ENCODE assay signal across 8 cellular contexts in genomic region chr21:43812139-43812821, GRCh38. TPM values are rescaled to one million over a fixed set of nuclear protein-coding genes. Genes with fewer than 3 reads are reported as not detected.
A peak's percentile ranks its signal among the peaks of the same experiment; 100 is the strongest.
DNase-seq lines count a peak whose midpoint lies in the region; ATAC-seq, FAIRE-seq and TF ChIP-seq lines count a peak whose summit lies in the region.

No MANE protein-coding gene starts in this region.

- TF ChIP-seq CTCF in gastrocnemius medialis (IDR thresholded peaks at IDR 0.05 in 4 of 5, conservative IDR thresholded peaks at IDR 0.05 in 1 of 5) = no peak

- peaks cover 93% of the 10 kb centered on the region for H3K4me1 Mint-ChIP-seq in dendritic cell treated with granulocyte-macrophage colony-stimulating factor and Interleukin-4, amounts not matched to agents 40 ng/mL and 50 ng/mL, for 4 days (ENCODE audit: low read depth)

- no peaks in the 10 kb centered on the region for H3K36me3 ChIP-seq in gastrocnemius medialis

- peak overlapping the region; percentile 88 for H3K4me3 Mint-ChIP-seq in dendritic cell treated with granulocyte-macrophage colony-stimulating factor and Interleukin-4, amounts not matched to agents 40 ng/mL and 50 ng/mL, for 4 days

- FAIRE-seq in RCC 7860 (lab: Jason Lieb, UNC) = no peak

- DNase-seq in GM03348 (ENCODE audit: low spot score) = peak; percentile 35
- peak; percentile 49 for DNase-seq in NCI-H226
- peak; percentile 38 to 85 for DNase-seq in gastrocnemius medialis
- DNase-seq in mucosa of gallbladder (ENCODE audit: low spot score) = no peak
- no peak for DNase-seq in RCC 7860 (ENCODE audit: low spot score)
- no peak for DNase-seq in NCI-H82 (lab: John Stamatoyannopoulos, UW)

- no peaks in the 10 kb centered on the region for H3K27me3 ChIP-seq in gastrocnemius medialis

- H3K27ac ChIP-seq in gastrocnemius medialis = peak overlapping the region; percentile 43 to 65 (median 50)

- in situ Hi-C loops in gastrocnemius medialis (cut with MboI; ENCODE audit: low sequenced_read_pairs in 4 of 4) = loop anchor here in 1 of 4 donors (25.0 kb wide), 1 partner anchor 100 kb away; the partner anchor contains the start of gene PDXK

- peaks cover 7% of the 10 kb centered on the region for H3K27me3 Mint-ChIP-seq in dendritic cell treated with granulocyte-macrophage colony-stimulating factor and Interleukin-4, amounts not matched to agents 40 ng/mL and 50 ng/mL, for 4 days

- H3K9me3 ChIP-seq in gastrocnemius medialis = no peaks in the 10 kb centered on the region

- no peaks in the 10 kb centered on the region for H3K9me3 Mint-ChIP-seq in dendritic cell treated with granulocyte-macrophage colony-stimulating factor and Interleukin-4, amounts not matched to agents 40 ng/mL and 50 ng/mL, for 4 days

- H3K4me3 ChIP-seq in gastrocnemius medialis = peak overlapping the region in 3 of 4 donors; percentile 7 to 25 (median 24)

- ATAC-seq in gastrocnemius medialis (peak; percentile 52 to 68), GM18517 (IDR thresholded peaks at IDR 0.05; ENCODE audit: unreplicated experiment) (no peak)

- TF ChIP-seq POLR2A in gastrocnemius medialis (IDR thresholded peaks at IDR 0.05) = no peak

- peak overlapping the region; percentile 71 for H3K27ac Mint-ChIP-seq in dendritic cell treated with granulocyte-macrophage colony-stimulating factor and Interleukin-4, amounts not matched to agents 40 ng/mL and 50 ng/mL, for 4 days

- peaks cover 21% of the 10 kb centered on the region in 2 donors for H3K4me1 ChIP-seq in gastrocnemius medialis

- H3K36me3 Mint-ChIP-seq in dendritic cell treated with granulocyte-macrophage colony-stimulating factor and Interleukin-4, amounts not matched to agents 40 ng/mL and 50 ng/mL, for 4 days (ENCODE audit: low read depth) = peaks cover 26% of the 10 kb centered on the region

- intact Hi-C loops in dendritic cell treated with granulocyte-macrophage colony-stimulating factor and Interleukin-4, amounts not matched to agents 40 ng/mL and 50 ng/mL, for 4 days (cut with micrococcal nuclease) = loop anchor here (5.0 kb wide), 2 partner anchors 45 to 60 kb away; no protein-coding TSS in a partner anchor
- intact Hi-C loops in gastrocnemius medialis (cut with DNase I; ENCODE audit: low total_unique reads) = loop anchor here (1.0 to 5.0 kb wide), 3 partner anchors 14 to 163 kb away; partner anchors contain the start of gene AGPAT3

RNA-seq across cellular contexts. Expression of gene RRP1, which starts 22.9 kb away (rescaled TPM):
- total RNA-seq in gastrocnemius medialis (10 to 100 TPM; 17.5 to 32.0 (median 25.1) TPM), mucosa of gallbladder (19.2 TPM)

RNA-seq across cellular contexts. Expression of gene CSTB, which starts 36.2 kb away (rescaled TPM):
- 1 to 10 TPM; 1.3 to 5.9 (median 5.2) TPM for total RNA-seq in gastrocnemius medialis
- total RNA-seq in mucosa of gallbladder = 68.2 TPM

RNA-seq across cellular contexts. Expression of gene AGPAT3, which starts 52.7 kb away (rescaled TPM):
- 100 to 1,000 TPM in 1 of 4 donors, 10 to 100 TPM in 3; 44.2 to 102 (median 59.3) TPM for total RNA-seq in gastrocnemius medialis
- total RNA-seq in mucosa of gallbladder = 107 TPM

Comparison
In these comparisons a context has a peak if more than half of its experiments do, and no peak if none do; other contexts are left out.
1. DNase-seq: peak in GM03348 (single experiment), NCI-H226 (single experiment) and gastrocnemius medialis (2 of 2); none in mucosa of gallbladder (single experiment), RCC 7860 (single experiment) and NCI-H82 (single experiment).
2. RNA of gene CSTB, which starts 36.2 kb away (total RNA-seq): 68.2 TPM in mucosa of gallbladder (single experiment); 1.3 to 5.9 TPM in gastrocnemius medialis; every median in the first group is over 10 times any median in the second.